In the genomic region with DNA sequence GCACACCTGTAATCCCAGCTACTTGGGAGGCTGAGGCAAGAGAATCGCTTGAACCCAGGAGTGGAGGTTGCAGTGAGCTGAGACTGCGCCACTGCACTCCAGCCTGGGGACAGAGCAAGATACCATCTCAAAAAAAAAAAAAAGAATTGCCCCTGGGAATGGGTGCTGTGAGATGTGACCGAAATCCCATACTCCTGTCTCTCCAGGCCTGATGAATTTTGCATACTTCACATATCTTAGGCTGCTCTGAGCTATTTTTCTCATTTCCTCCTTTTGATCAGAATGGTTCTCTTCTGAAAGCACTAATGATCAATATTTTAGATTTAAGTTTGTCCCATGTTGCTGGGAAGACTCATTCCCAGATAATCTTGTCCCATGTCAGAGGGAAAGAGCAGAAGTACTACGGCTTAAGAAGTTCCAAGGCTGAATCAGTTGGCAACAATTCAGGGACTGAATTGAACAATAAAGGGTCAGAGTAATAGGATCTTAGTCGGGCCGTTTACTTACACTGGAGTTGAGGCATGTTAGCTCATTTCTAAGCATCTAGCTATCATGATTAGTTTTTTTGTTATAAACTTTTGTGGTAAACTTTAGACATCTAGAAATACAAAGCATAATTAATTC, we compare ENCODE assay signal across 1 cellular context.
TF ChIP-seq lines count a peak whose summit lies in the region.

No MANE protein-coding gene starts in this region.

TF ChIP-seq in endothelial cell of umbilical vein, 7 proteins besides CTCF, POLR2A, EP300 and RAD21:
- TF ChIP-seq, protein P1, sequence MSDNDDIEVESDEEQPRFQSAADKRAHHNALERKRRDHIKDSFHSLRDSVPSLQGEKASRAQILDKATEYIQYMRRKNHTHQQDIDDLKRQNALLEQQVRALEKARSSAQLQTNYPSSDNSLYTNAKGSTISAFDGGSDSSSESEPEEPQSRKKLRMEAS (IDR thresholded peaks at IDR 0.05; ENCODE audit: insufficient read depth, insufficient read length): no peak
- no peak for TF ChIP-seq POLR2AphosphoS5 (IDR thresholded peaks at IDR 0.05; ENCODE audit: insufficient read depth, low read depth, low read length)
